14 cellular contexts compared by ENCODE assay signal in the genomic region with DNA sequence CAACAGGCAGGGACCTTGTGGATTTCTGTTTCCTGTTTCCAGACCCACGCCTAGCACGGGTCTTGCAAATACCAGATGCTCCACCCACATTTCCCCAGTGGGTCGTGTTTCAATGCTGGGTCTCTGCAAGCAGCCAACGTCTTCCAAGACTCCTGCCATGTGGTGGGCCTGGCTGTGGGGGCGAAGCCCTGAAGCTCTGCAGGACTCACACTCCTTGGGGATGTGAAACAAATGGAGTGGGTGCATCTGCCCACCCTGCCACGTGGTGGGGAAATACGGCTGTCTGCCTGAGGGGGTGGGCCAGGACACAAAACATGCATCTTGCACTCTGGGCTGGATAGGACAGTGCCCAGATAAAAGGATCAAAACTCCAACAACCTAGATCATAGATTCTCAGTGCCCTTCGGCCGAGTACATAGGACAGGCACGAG.
DNase-seq lines count a peak whose midpoint lies in the region; ATAC-seq and TF ChIP-seq lines count a peak whose summit lies in the region.
"Had no signal": no experiment of that assay in that cellular context is flagged by ENCODE, and none has a peak within 500 bp of the region (broad histone marks: within the 10 kb centered on the region; RNA-seq: fewer than 3 reads in every experiment).

No MANE protein-coding gene starts in this region.

- TF ChIP-seq CTCF in C4-2B (conservative IDR thresholded peaks at IDR 0.05) (no peak), NB4 (IDR thresholded peaks at IDR 0.05; ENCODE audit: low read depth, low read length) (no peak), nephron progenitor cell (IDR thresholded peaks at IDR 0.05) (no peak), GM13977 (IDR thresholded peaks at IDR 0.05; ENCODE audit: extremely low read depth, insufficient read depth, missing control alignments) (no peak)

- no peaks in the 10 kb centered on the region for H3K36me3 ChIP-seq in HAP-1 (replicated peaks)

- H3K27me3 ChIP-seq in HAP-1 (ENCODE audit: low read depth): no peaks in the 10 kb centered on the region

- H3K4me1 ChIP-seq in HAP-1: no peaks in the 10 kb centered on the region

- no peak for TF ChIP-seq POLR2A in NB4 (IDR thresholded peaks at IDR 0.05; ENCODE audit: extremely low read depth, insufficient read length)

- H3K9me3 ChIP-seq in HAP-1: no peaks in the 10 kb centered on the region

- H3K27ac Mint-ChIP-seq in dendritic cell treated with granulocyte-macrophage colony-stimulating factor and Interleukin-4, amounts not matched to agents 40 ng/mL and 50 ng/mL, for 4 days: peak overlapping the region; percentile 36
- no peak overlapping the region for H3K27ac Mint-ChIP-seq in nephron progenitor cell
- H3K27ac Mint-ChIP-seq: progenitor cell of endocrine pancreas had no signal

- intact Hi-C loops in dendritic cell treated with granulocyte-macrophage colony-stimulating factor and Interleukin-4, amounts not matched to agents 40 ng/mL and 50 ng/mL, for 4 days (cut with micrococcal nuclease): no loop called here

- H3K4me3 Mint-ChIP-seq in dendritic cell treated with granulocyte-macrophage colony-stimulating factor and Interleukin-4, amounts not matched to agents 40 ng/mL and 50 ng/mL, for 4 days: no peak overlapping the region
- no peak overlapping the region for H3K4me3 Mint-ChIP-seq in nephron progenitor cell

- H3K27ac ChIP-seq in C4-2B: peak overlapping the region; percentile 32; the same call in 1 of the 2 replicates

- peaks cover 17% of the 10 kb centered on the region for H3K27me3 Mint-ChIP-seq in dendritic cell treated with granulocyte-macrophage colony-stimulating factor and Interleukin-4, amounts not matched to agents 40 ng/mL and 50 ng/mL, for 4 days
- H3K27me3 Mint-ChIP-seq in nephron progenitor cell (ENCODE audit: low read depth, poor library complexity): no peaks in the 10 kb centered on the region

- in situ Hi-C loops in HAP-1 (cut with MboI; ENCODE audit: low sequenced_read_pairs): no loop called here
- in situ Hi-C loops in GM13977 (cut with MboI; ENCODE audit: low pct_unique_long_range_greater_than_20kb, low sequenced_read_pairs, unreplicated experiment): no loop called here

- ATAC-seq in GM21576 (IDR thresholded peaks at IDR 0.05; ENCODE audit: unreplicated experiment): no peak
- ATAC-seq: Panc1 had no signal

- H3K4me3 ChIP-seq in NB4 (ENCODE audit: low read depth, low read length) (no peak overlapping the region), HAP-1 (no peak overlapping the region)

- H3K36me3 Mint-ChIP-seq in dendritic cell treated with granulocyte-macrophage colony-stimulating factor and Interleukin-4, amounts not matched to agents 40 ng/mL and 50 ng/mL, for 4 days (ENCODE audit: low read depth): no peaks in the 10 kb centered on the region
- no peaks in the 10 kb centered on the region for H3K36me3 Mint-ChIP-seq in nephron progenitor cell (ENCODE audit: low read depth)
- H3K36me3 Mint-ChIP-seq: brain had no signal

- no peaks in the 10 kb centered on the region for H3K9me3 Mint-ChIP-seq in dendritic cell treated with granulocyte-macrophage colony-stimulating factor and Interleukin-4, amounts not matched to agents 40 ng/mL and 50 ng/mL, for 4 days
- H3K9me3 Mint-ChIP-seq in nephron progenitor cell: no peaks in the 10 kb centered on the region

- peaks cover 42% of the 10 kb centered on the region for H3K4me1 Mint-ChIP-seq in dendritic cell treated with granulocyte-macrophage colony-stimulating factor and Interleukin-4, amounts not matched to agents 40 ng/mL and 50 ng/mL, for 4 days (ENCODE audit: low read depth)
- peaks cover 55% of the 10 kb centered on the region for H3K4me1 Mint-ChIP-seq in nephron progenitor cell

- peak; percentile 71 for DNase-seq in NB4 (ENCODE audit: low read depth)
- peak; percentile 25 for DNase-seq in nephron progenitor cell
- no peak for DNase-seq in HAP-1 (ENCODE audit: low spot score in 2 of 2)
- DNase-seq in GM13977 (ENCODE audit: low spot score): no peak
- no peak for DNase-seq in germinal center (ENCODE audit: low spot score)
- DNase-seq: activated CD4-positive, alpha-beta T cell treated with anti-CD3 and anti-CD28 coated beads for 48 hours; AML-193; erythroblast had no signal

Comparison
In these comparisons a context has a peak if more than half of its experiments do, and no peak if none do; other contexts are left out.
1. DNase-seq: peak in NB4 (single experiment) and nephron progenitor cell (single experiment); none in HAP-1 (0 of 2), GM13977 (single experiment) and germinal center (single experiment).